Comparison of ENCODE assay signal across 21 cellular contexts in the genomic region with DNA sequence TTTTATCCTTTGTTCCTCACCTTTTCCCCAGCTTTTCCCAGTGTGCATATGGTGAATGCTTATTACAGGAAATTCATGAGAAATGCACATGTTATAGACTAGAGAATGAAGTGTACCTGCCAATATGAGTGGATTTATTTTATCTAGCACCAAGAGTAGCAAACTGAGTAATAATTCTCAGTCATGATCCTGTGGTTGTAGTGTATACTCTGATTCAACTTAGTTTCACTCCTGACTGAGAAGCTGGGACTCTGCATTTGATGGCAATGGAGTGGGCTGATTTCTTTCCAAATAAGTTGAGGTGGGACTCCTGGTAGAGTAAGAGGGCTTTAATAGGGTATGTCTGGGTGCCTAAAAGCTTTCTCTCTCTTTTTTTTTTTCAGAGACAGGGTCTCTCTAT.
"Had no signal": no experiment of that assay in that cellular context is flagged by ENCODE, and none has a peak within 500 bp of the region (broad histone marks: within the 10 kb centered on the region; RNA-seq: fewer than 3 reads in every experiment).

No MANE protein-coding gene starts in this region.

- H3K27ac Mint-ChIP-seq: brain, nephron progenitor cell, progenitor cell of endocrine pancreas had no signal

- H3K4me3 ChIP-seq: left lung, mucosa of descending colon, right atrium auricular region, skin epidermis, upper lobe of left lung had no signal

- H3K9me3 Mint-ChIP-seq: brain, nephron progenitor cell, T-cell had no signal

- H3K27me3 ChIP-seq: left lung, right atrium auricular region, upper lobe of left lung had no signal

- DNase-seq: activated CD4-positive, alpha-beta T cell treated with anti-CD3 and anti-CD28 coated beads for 4 hours; activated naive CD4-positive, alpha-beta T cell treated with anti-CD3 and anti-CD28 coated beads, Interleukin-2, amount 50 U/mL, for 16 hours; central memory CD4-positive, alpha-beta T cell; effector CD8-positive, alpha-beta T cell; foreskin fibroblast; hippocampal formation; kidney; left lung; mucosa of descending colon; nephron progenitor cell; SHP77; SK-N-SH; stimulated activated CD4-positive, alpha-beta T cell treated with anti-CD3 and anti-CD28 coated beads, Interleukin-15, amount 100 ng/mL, for 24 hours; stimulated activated CD4-positive, alpha-beta T cell treated with anti-CD3 and anti-CD28 coated beads, Interleukin-4, amount 100 ng/mL, for 1 hour; stimulated activated naive CD4-positive, alpha-beta T cell treated with Interleukin-2 at 50 U/mL for 16 hours; T-cell; upper lobe of left lung had no signal

- H3K27me3 Mint-ChIP-seq: progenitor cell of endocrine pancreas, T-cell had no signal

- H3K9me3 ChIP-seq: left lung, mucosa of descending colon, right atrium auricular region, SK-N-SH, upper lobe of left lung had no signal

- H3K9ac ChIP-seq: SK-N-SH had no signal

- ATAC-seq: left lung, mucosa of descending colon, T-cell had no signal

- H3K4me3 Mint-ChIP-seq: nephron progenitor cell, T-cell had no signal

- H3K27ac ChIP-seq: left lung, right atrium auricular region, skin epidermis, upper lobe of left lung had no signal
